ENCODE assay signal across 9 cellular contexts in genomic region chrX:125203379-125203736, GRCh38.
DNase-seq lines count a peak whose midpoint lies in the region; ATAC-seq lines count a peak whose summit lies in the region.
"Had no signal": no experiment of that assay in that cellular context is flagged by ENCODE, and none has a peak within 500 bp of the region (broad histone marks: within the 10 kb centered on the region; RNA-seq: fewer than 3 reads in every experiment).

No MANE protein-coding gene starts in this region.

- CTCF ChIA-PET in activated CD8-positive, alpha-beta T cell treated with anti-CD3 and anti-CD28 coated beads, Interleukin-2, amount 10 ng/mL, durations not matched to agents 7 days and 5 days (lab: Charles Lee), result no interaction called here

- H3K4me3 ChIP-seq in iPS-20b (ENCODE audit: low read length), result peak overlapping the region; percentile 78; the same call in 1 of the 2 replicates

- H3K36me3 Mint-ChIP-seq in activated CD8-positive, alpha-beta T cell treated with anti-CD3 and anti-CD28 coated beads, Interleukin-2, amount 10 ng/mL, durations not matched to agents 7 days and 5 days (ENCODE audit: low read depth), result no peaks in the 10 kb centered on the region
- no peaks in the 10 kb centered on the region for H3K36me3 Mint-ChIP-seq in stimulated activated naive CD8-positive, alpha-beta T cell treated with anti-CD3 and anti-CD28 coated beads, Interleukin-15, Interleukin-2, amounts not matched to agents 100 ng/mL and 50 ng/mL, for 24 hours (ENCODE audit: low read depth)

- H3K4me1 Mint-ChIP-seq in activated CD8-positive, alpha-beta T cell treated with anti-CD3 and anti-CD28 coated beads, Interleukin-2, amount 10 ng/mL, durations not matched to agents 7 days and 5 days (ENCODE audit: low read depth), result peaks cover 18% of the 10 kb centered on the region
- peaks cover 13% of the 10 kb centered on the region for H3K4me1 Mint-ChIP-seq in stimulated activated naive CD8-positive, alpha-beta T cell treated with anti-CD3 and anti-CD28 coated beads, Interleukin-15, Interleukin-2, amounts not matched to agents 100 ng/mL and 50 ng/mL, for 24 hours (ENCODE audit: low read depth)

- ATAC-seq in activated CD8-positive, alpha-beta T cell treated with anti-CD3 and anti-CD28 coated beads, Interleukin-2, amount 10 ng/mL, durations not matched to agents 7 days and 5 days, result no peak
- ATAC-seq in GM19467 (IDR thresholded peaks at IDR 0.05; ENCODE audit: unreplicated experiment), result no peak

- peak; percentile 49 for DNase-seq in NCI-H82 (lab: John Stamatoyannopoulos, UW)
- no peak for DNase-seq in NCI-H82 treated with DMSO at 0.1 percent for 48 hours (lab: John Stamatoyannopoulos, UW; ENCODE audit: unreplicated experiment)
- DNase-seq in activated CD8-positive, alpha-beta T cell treated with anti-CD3 and anti-CD28 coated beads, Interleukin-2, amount 10 ng/mL, durations not matched to agents 7 days and 5 days, result no peak
- no peak for DNase-seq in NK-92 (lab: John Stamatoyannopoulos, UW; ENCODE audit: unreplicated experiment)
- no peak for DNase-seq in SW480 (ENCODE audit: low spot score)

- H3K27ac Mint-ChIP-seq in activated CD8-positive, alpha-beta T cell treated with anti-CD3 and anti-CD28 coated beads, Interleukin-2, amount 10 ng/mL, durations not matched to agents 7 days and 5 days, result no peak overlapping the region
- no peak overlapping the region for H3K27ac Mint-ChIP-seq in stimulated activated naive CD8-positive, alpha-beta T cell treated with anti-CD3 and anti-CD28 coated beads, Interleukin-15, Interleukin-2, amounts not matched to agents 100 ng/mL and 50 ng/mL, for 24 hours

- no peaks in the 10 kb centered on the region for H3K9me3 Mint-ChIP-seq in activated CD8-positive, alpha-beta T cell treated with anti-CD3 and anti-CD28 coated beads, Interleukin-2, amount 10 ng/mL, durations not matched to agents 7 days and 5 days (ENCODE audit: insufficient read depth)
- H3K9me3 Mint-ChIP-seq in stimulated activated naive CD8-positive, alpha-beta T cell treated with anti-CD3 and anti-CD28 coated beads, Interleukin-15, Interleukin-2, amounts not matched to agents 100 ng/mL and 50 ng/mL, for 24 hours, result no peaks in the 10 kb centered on the region

- peaks cover 35% of the 10 kb centered on the region for H3K27me3 ChIP-seq in iPS-20b (ENCODE audit: insufficient read depth, low read length)

- H3K4me3 Mint-ChIP-seq in activated CD8-positive, alpha-beta T cell treated with anti-CD3 and anti-CD28 coated beads, Interleukin-2, amount 10 ng/mL, durations not matched to agents 7 days and 5 days, result peak overlapping the region; percentile 50
- H3K4me3 Mint-ChIP-seq in stimulated activated naive CD8-positive, alpha-beta T cell treated with anti-CD3 and anti-CD28 coated beads, Interleukin-15, Interleukin-2, amounts not matched to agents 100 ng/mL and 50 ng/mL, for 24 hours, result peak overlapping the region; percentile 60

- no peak overlapping the region for H3K9ac ChIP-seq in iPS-20b (ENCODE audit: low read depth, low read length)

- POLR2A ChIA-PET in activated CD8-positive, alpha-beta T cell treated with anti-CD3 and anti-CD28 coated beads, Interleukin-2, amount 10 ng/mL, durations not matched to agents 7 days and 5 days (lab: Charles Lee), result no interaction called here

- H3K27ac ChIP-seq in iPS-20b (ENCODE audit: low read length), result no peak overlapping the region
- H3K27ac ChIP-seq: pancreas had no signal

- H3K27me3 Mint-ChIP-seq in activated CD8-positive, alpha-beta T cell treated with anti-CD3 and anti-CD28 coated beads, Interleukin-2, amount 10 ng/mL, durations not matched to agents 7 days and 5 days (ENCODE audit: low read depth), result peaks cover 35% of the 10 kb centered on the region
- H3K27me3 Mint-ChIP-seq in stimulated activated naive CD8-positive, alpha-beta T cell treated with anti-CD3 and anti-CD28 coated beads, Interleukin-15, Interleukin-2, amounts not matched to agents 100 ng/mL and 50 ng/mL, for 24 hours, result peaks cover 40% of the 10 kb centered on the region

- no peaks in the 10 kb centered on the region for H3K9me3 ChIP-seq in iPS-20b (ENCODE audit: insufficient read depth, low read depth, low read length)
- H3K9me3 ChIP-seq: pancreas had no signal

- H3K36me3 ChIP-seq in iPS-20b (ENCODE audit: insufficient read depth, low read depth, low read length), result no peaks in the 10 kb centered on the region
- H3K36me3 ChIP-seq: pancreas had no signal

- H3K4me1 ChIP-seq in iPS-20b (ENCODE audit: insufficient read depth, low read length), result peaks cover under 1% of the 10 kb centered on the region
- H3K4me1 ChIP-seq: pancreas had no signal
